Comparison of ENCODE assay signal across 8 cellular contexts in genomic region chr11:66267039-66267378, GRCh38. TPM values are rescaled to one million over a fixed set of nuclear protein-coding genes. Genes with fewer than 3 reads are reported as not detected.
DNase-seq lines count a peak whose midpoint lies in the region; ATAC-seq and TF ChIP-seq lines count a peak whose summit lies in the region.

No MANE protein-coding gene starts in this region.

- H3K27ac ChIP-seq in heart left ventricle, result peak overlapping the region; percentile 89 to 99 (median 97)

- ATAC-seq in GM19035 (IDR thresholded peaks at IDR 0.05; ENCODE audit: unreplicated experiment) (peak; percentile 0), heart left ventricle (peak in 2 of 4 donors; percentile 0 to 3), sciatic nerve (peak; percentile 1)

- H3K9me3 ChIP-seq in heart left ventricle, result no peaks in the 10 kb centered on the region

- 15 to 21% (median 18%) methylated on average over 13 of the region's 13 CpGs for WGBS in heart left ventricle, 4 donors

- no peaks in the 10 kb centered on the region for H3K9me3 Mint-ChIP-seq in activated CD4-positive, alpha-beta memory T cell treated with anti-CD3 and anti-CD28 coated beads, Interleukin-2, amount 10 ng/mL, durations not matched to agents 7 days and 5 days

- H3K27me3 ChIP-seq in heart left ventricle, result no peaks in the 10 kb centered on the region

- peak overlapping the region; percentile 40 to 99 (median 90) for H3K4me3 ChIP-seq in heart left ventricle

- no peaks in the 10 kb centered on the region for H3K27me3 Mint-ChIP-seq in activated CD4-positive, alpha-beta memory T cell treated with anti-CD3 and anti-CD28 coated beads, Interleukin-2, amount 10 ng/mL, durations not matched to agents 7 days and 5 days

- TF ChIP-seq POLR2A in heart left ventricle (IDR thresholded peaks at IDR 0.05), result no peak

- CTCF ChIA-PET in activated CD4-positive, alpha-beta memory T cell treated with anti-CD3 and anti-CD28 coated beads, Interleukin-2, amount 10 ng/mL, durations not matched to agents 7 days and 5 days (lab: Charles Lee), result interaction anchor here (1.3 to 5.9 kb wide), 2 partner anchors 15 to 21 kb away, joined by 3 to 44 read pairs; no protein-coding TSS in a partner anchor

- intact Hi-C loops in heart left ventricle (cut with DNase I), result loop anchor here in 1 of 10 donors (10.0 kb wide), 1 partner anchor 412 kb away; the partner anchor contains the start of gene CFL1
- intact Hi-C loops in sciatic nerve (cut with DNase I), result no loop called here

- peaks cover 40% of the 10 kb centered on the region for H3K36me3 Mint-ChIP-seq in activated CD4-positive, alpha-beta memory T cell treated with anti-CD3 and anti-CD28 coated beads, Interleukin-2, amount 10 ng/mL, durations not matched to agents 7 days and 5 days (ENCODE audit: low read depth)

- H3K4me1 Mint-ChIP-seq in activated CD4-positive, alpha-beta memory T cell treated with anti-CD3 and anti-CD28 coated beads, Interleukin-2, amount 10 ng/mL, durations not matched to agents 7 days and 5 days, result peaks cover 37% of the 10 kb centered on the region

- no peak for DNase-seq in activated CD4-positive, alpha-beta memory T cell treated with anti-CD3 and anti-CD28 coated beads, Interleukin-2, amount 10 ng/mL, durations not matched to agents 7 days and 5 days
- DNase-seq in heart left ventricle, result no peak
- no peak for DNase-seq in sciatic nerve (ENCODE audit: low spot score)
- no peak for DNase-seq in COR-L47 (lab: John Stamatoyannopoulos, UW)
- DNase-seq in NCI-H446 treated with DMSO at 0.1 percent for 48 hours (lab: John Stamatoyannopoulos, UW), result no peak
- DNase-seq in NCI-H1417 treated with DMSO at 0.1 percent for 48 hours (lab: John Stamatoyannopoulos, UW), result no peak
- no peak for DNase-seq in amniotic stem cell (lab: John Stamatoyannopoulos, UW)

- H3K4me3 Mint-ChIP-seq in activated CD4-positive, alpha-beta memory T cell treated with anti-CD3 and anti-CD28 coated beads, Interleukin-2, amount 10 ng/mL, durations not matched to agents 7 days and 5 days, result peak overlapping the region; percentile 98

- peak overlapping the region; percentile 91 for H3K27ac Mint-ChIP-seq in activated CD4-positive, alpha-beta memory T cell treated with anti-CD3 and anti-CD28 coated beads, Interleukin-2, amount 10 ng/mL, durations not matched to agents 7 days and 5 days

- peaks cover 4 to 34% (median 26%) of the 10 kb centered on the region in 12 donors for H3K4me1 ChIP-seq in heart left ventricle

- TF ChIP-seq CTCF in heart left ventricle (IDR thresholded peaks at IDR 0.05), result no peak

- POLR2A ChIA-PET in activated CD4-positive, alpha-beta memory T cell treated with anti-CD3 and anti-CD28 coated beads, Interleukin-2, amount 10 ng/mL, durations not matched to agents 7 days and 5 days (lab: Charles Lee), result interaction anchor here (1.2 to 6.1 kb wide), 4 partner anchors 14 to 172 kb away, joined by 4 to 78 read pairs (median 14); partner anchors contain the start of genes MRPL11 and YIF1A

- peaks cover 0 to 48% (median 31%) of the 10 kb centered on the region in 9 donors for H3K36me3 ChIP-seq in heart left ventricle

RNA-seq across cellular contexts. Expression of gene RAB1B, which starts 1.4 kb away (rescaled TPM):
- total RNA-seq in activated CD4-positive, alpha-beta memory T cell treated with anti-CD3 and anti-CD28 coated beads, Interleukin-2, amount 10 ng/mL, durations not matched to agents 7 days and 5 days, result 100 to 1,000 TPM; 146 to 150 TPM
- 100 to 1,000 TPM; 111 to 149 (median 128) TPM for total RNA-seq in heart left ventricle
- 100 to 1,000 TPM; 161 to 178 TPM for polyA plus RNA-seq in heart left ventricle
- 112 TPM for total RNA-seq in sciatic nerve

RNA-seq across cellular contexts. Expression of gene KLC2, which starts 9.5 kb away (rescaled TPM):
- total RNA-seq in activated CD4-positive, alpha-beta memory T cell treated with anti-CD3 and anti-CD28 coated beads, Interleukin-2, amount 10 ng/mL, durations not matched to agents 7 days and 5 days, result 10 to 100 TPM; 32.8 to 33.9 TPM
- total RNA-seq in heart left ventricle, result 10 to 100 TPM; 24.7 to 78.5 (median 34.0) TPM
- polyA plus RNA-seq in heart left ventricle, result 10 to 100 TPM; 49.9 to 65.8 TPM
- 24.6 TPM for total RNA-seq in sciatic nerve

RNA-seq across cellular contexts. Expression of gene CNIH2, which starts 11.0 kb away (rescaled TPM):
- total RNA-seq in activated CD4-positive, alpha-beta memory T cell treated with anti-CD3 and anti-CD28 coated beads, Interleukin-2, amount 10 ng/mL, durations not matched to agents 7 days and 5 days, result 1 to 10 TPM; 1.9 to 2.1 TPM
- under 1 TPM in 2 of 9 donors, not detected in 7; 0.25 to 0.40 TPM for total RNA-seq in heart left ventricle
- polyA plus RNA-seq in heart left ventricle, result under 1 TPM in 1 of 2 donors, not detected in 1; 0.08 TPM
- 1.3 TPM for total RNA-seq in sciatic nerve

RNA-seq across cellular contexts. Expression of gene YIF1A, which starts 21.9 kb away (rescaled TPM):
- 10 to 100 TPM; 49.5 to 52.5 TPM for total RNA-seq in activated CD4-positive, alpha-beta memory T cell treated with anti-CD3 and anti-CD28 coated beads, Interleukin-2, amount 10 ng/mL, durations not matched to agents 7 days and 5 days
- total RNA-seq in heart left ventricle (10 to 100 TPM; 41.6 to 93.0 (median 65.3) TPM), sciatic nerve (61.1 TPM)
- polyA plus RNA-seq in heart left ventricle, result 100 to 1,000 TPM in 1 of 2 donors, 10 to 100 TPM in 1; 49.9 to 136 TPM

RNA-seq across cellular contexts. Expression of gene TMEM151A, which starts 24.7 kb away (rescaled TPM):
- not detected for total RNA-seq in activated CD4-positive, alpha-beta memory T cell treated with anti-CD3 and anti-CD28 coated beads, Interleukin-2, amount 10 ng/mL, durations not matched to agents 7 days and 5 days
- total RNA-seq in heart left ventricle (1 to 10 TPM in 1 of 9 donors, under 1 TPM in 3, not detected in 5; 0.09 to 7.9 (median 0.18) TPM), sciatic nerve (0.31 TPM)
- polyA plus RNA-seq in heart left ventricle, result under 1 TPM; 0.08 TPM
